ENCODE assay signal across 14 cellular contexts in genomic region chr1:167492509-167492910, GRCh38. TPM values are rescaled to one million over a fixed set of nuclear protein-coding genes. Genes with fewer than 3 reads are reported as not detected.
DNase-seq lines count a peak whose midpoint lies in the region; ATAC-seq lines count a peak whose summit lies in the region.
"Had no signal": no experiment of that assay in that cellular context is flagged by ENCODE, and none has a peak within 500 bp of the region (broad histone marks: within the 10 kb centered on the region; RNA-seq: fewer than 3 reads in every experiment).

No MANE protein-coding gene starts in this region.

- H3K9me3 ChIP-seq in MG63 = no peaks in the 10 kb centered on the region
- H3K9me3 ChIP-seq: tibial nerve had no signal

- peak; percentile 33 to 37 for ATAC-seq in activated CD4-positive, CD25-positive, alpha-beta regulatory T cell treated with anti-CD3 and anti-CD28 coated beads, Interleukin-2, amount 50 U/mL, for 24 hours
- no peak for ATAC-seq in GM21360 (IDR thresholded peaks at IDR 0.05; ENCODE audit: unreplicated experiment)

- H3K36me3 ChIP-seq in MG63 = no peaks in the 10 kb centered on the region
- H3K36me3 ChIP-seq: tibial nerve had no signal

- no peak overlapping the region for H3K4me3 ChIP-seq in MG63
- H3K4me3 ChIP-seq: tibial nerve had no signal

- peaks cover 33% of the 10 kb centered on the region for H3K27me3 ChIP-seq in MG63

- DNase-seq in activated CD4-positive, CD25-positive, alpha-beta regulatory T cell (lab: John Stamatoyannopoulos, UW) = no peak
- DNase-seq in activated CD8-positive, alpha-beta memory T cell treated with anti-CD3 and anti-CD28 coated beads for 24 hours = peak; percentile 82
- peak; percentile 42 for DNase-seq in effector CD8-positive, alpha-beta T cell (lab: John Stamatoyannopoulos, UW)
- peak; percentile 51 to 71 (median 64) for DNase-seq in stimulated activated naive CD4-positive, alpha-beta T cell (lab: John Stamatoyannopoulos, UW)
- DNase-seq in MG63 (no peak), SW 1271 (lab: John Stamatoyannopoulos, UW) (no peak)
- DNase-seq: DMS 273 treated with DMSO at 0.1 percent for 48 hours, NCI-H1048 had no signal

RNA-seq across cellular contexts. Expression of gene CD247, which starts 25.8 kb away (rescaled TPM):
- 2.5 TPM in 1 of 2 replicates, not detected in the other for total RNA-seq in MG63 (2014; rRNA removed; shearing (Covaris generic); ENCODE audit: low replicate concordance)
- total RNA-seq: A172, fibroblast of villous mesenchyme, RPMI7951 had no signal

Comparison
In these comparisons a context has a peak if more than half of its experiments do, and no peak if none do; other contexts are left out.
1. DNase-seq: peak in activated CD8-positive, alpha-beta memory T cell treated with anti-CD3 and anti-CD28 coated beads for 24 hours (single experiment), effector CD8-positive, alpha-beta T cell (single experiment) and stimulated activated naive CD4-positive, alpha-beta T cell (6 of 6); none in activated CD4-positive, CD25-positive, alpha-beta regulatory T cell (0 of 4), MG63 (single experiment) and SW 1271 (0 of 2).